In genomic region chr6:30820196-30820595, GRCh38 we compare ENCODE assay signal across 8 cellular contexts.
A peak's percentile ranks its signal among the peaks of the same experiment; 100 is the strongest.
DNase-seq lines count a peak whose midpoint lies in the region; ATAC-seq and TF ChIP-seq lines count a peak whose summit lies in the region.

No MANE protein-coding gene starts in this region.

- no peak overlapping the region for H3K4me2 ChIP-seq in GM23338

- POLR2A ChIA-PET in T-cell (lab: Charles Lee), result no interaction called here

- H3K36me3 Mint-ChIP-seq in T-cell, result peaks cover 18% of the 10 kb centered on the region
- H3K36me3 Mint-ChIP-seq in GM23338 (ENCODE audit: low read depth), result no peaks in the 10 kb centered on the region

- H3K27ac Mint-ChIP-seq in T-cell (peak overlapping the region; percentile 72 to 83), GM23338 (no peak overlapping the region)

- H3K79me2 ChIP-seq in GM23338 (replicated peaks; ENCODE audit: insufficient read depth), result no peaks in the 10 kb centered on the region

- no peak for ATAC-seq in T-cell (replicated peaks in 1 of 4)
- no peak for ATAC-seq in HG02981 (IDR thresholded peaks at IDR 0.05; ENCODE audit: unreplicated experiment)
- ATAC-seq in GM23338, result no peak

- no peaks in the 10 kb centered on the region for H3K27me3 ChIP-seq in GM23338 (ENCODE audit: insufficient read depth)

- H3F3A ChIP-seq in GM23338 (replicated peaks; ENCODE audit: low read depth), result no peaks in the 10 kb centered on the region

- H3K9me2 ChIP-seq in GM23338 (ENCODE audit: insufficient read depth), result no peaks in the 10 kb centered on the region

- H3K27me3 Mint-ChIP-seq in T-cell, result no peaks in the 10 kb centered on the region
- H3K27me3 Mint-ChIP-seq in GM23338 (ENCODE audit: insufficient read depth, low read depth, poor library complexity), result peaks cover 2% of the 10 kb centered on the region

- H3K36me3 ChIP-seq in GM23338 (ENCODE audit: insufficient read depth), result no peaks in the 10 kb centered on the region

- no peaks in the 10 kb centered on the region for H4K20me1 ChIP-seq in GM23338 (replicated peaks; ENCODE audit: insufficient read depth)

- H3K4me1 Mint-ChIP-seq in T-cell (peaks cover 39 to 80% (median 65%) of the 10 kb centered on the region in 3 donors), GM23338 (peaks cover 11% of the 10 kb centered on the region)

- TF ChIP-seq CTCF in foreskin fibroblast (IDR thresholded peaks at IDR 0.05; ENCODE audit: low read depth, low read length) (no peak), retinal pigment epithelial cell (conservative IDR thresholded peaks at IDR 0.05; ENCODE audit: low read depth, low read length) (peak; percentile 29), GM23338 (conservative IDR thresholded peaks at IDR 0.05; ENCODE audit: low read depth in 2 of 2) (no peak)

- H3K4me3 ChIP-seq in foreskin fibroblast (ENCODE audit: low read depth in 1 of 2, low read length in 2 of 2) (no peak overlapping the region), retinal pigment epithelial cell (ENCODE audit: low read length) (no peak overlapping the region), GM23338 (no peak overlapping the region)

- CTCF ChIA-PET in T-cell (lab: Charles Lee), result interaction anchor here (0.6 to 3.5 kb wide), 4 partner anchors 9 to 267 kb away, joined by 3 to 23 read pairs (median 5); no protein-coding TSS in a partner anchor

- H3K4me1 ChIP-seq in GM23338 (ENCODE audit: insufficient read depth), result no peaks in the 10 kb centered on the region

- H3K9me3 Mint-ChIP-seq in T-cell (no peaks in the 10 kb centered on the region), GM23338 (no peaks in the 10 kb centered on the region; the same call in 2 of the 3 replicates)

- peak; percentile 38 for DNase-seq in ELF-1 (ENCODE audit: low read depth, low spot score)
- DNase-seq in T-cell, result no peak
- DNase-seq in foreskin fibroblast, result peak; percentile 76 to 89
- no peak for DNase-seq in retinal pigment epithelial cell (ENCODE audit: low read depth)
- DNase-seq in KG1 (lab: John Stamatoyannopoulos, UW), result no peak
- no peak for DNase-seq in DMS153 (lab: John Stamatoyannopoulos, UW)
- DNase-seq in GM23338 (ENCODE audit: low spot score), result no peak

- no peak overlapping the region for H3K27ac ChIP-seq in GM23338 (ENCODE audit: low read depth)

- H3K4me3 Mint-ChIP-seq in T-cell (no peak overlapping the region), GM23338 (no peak overlapping the region)

- H2AFZ ChIP-seq in GM23338, result no peak overlapping the region

TF ChIP-seq in GM23338, 12 proteins besides CTCF, POLR2A, EP300 and RAD21 (continues in another document):
- TF ChIP-seq, protein P1, sequence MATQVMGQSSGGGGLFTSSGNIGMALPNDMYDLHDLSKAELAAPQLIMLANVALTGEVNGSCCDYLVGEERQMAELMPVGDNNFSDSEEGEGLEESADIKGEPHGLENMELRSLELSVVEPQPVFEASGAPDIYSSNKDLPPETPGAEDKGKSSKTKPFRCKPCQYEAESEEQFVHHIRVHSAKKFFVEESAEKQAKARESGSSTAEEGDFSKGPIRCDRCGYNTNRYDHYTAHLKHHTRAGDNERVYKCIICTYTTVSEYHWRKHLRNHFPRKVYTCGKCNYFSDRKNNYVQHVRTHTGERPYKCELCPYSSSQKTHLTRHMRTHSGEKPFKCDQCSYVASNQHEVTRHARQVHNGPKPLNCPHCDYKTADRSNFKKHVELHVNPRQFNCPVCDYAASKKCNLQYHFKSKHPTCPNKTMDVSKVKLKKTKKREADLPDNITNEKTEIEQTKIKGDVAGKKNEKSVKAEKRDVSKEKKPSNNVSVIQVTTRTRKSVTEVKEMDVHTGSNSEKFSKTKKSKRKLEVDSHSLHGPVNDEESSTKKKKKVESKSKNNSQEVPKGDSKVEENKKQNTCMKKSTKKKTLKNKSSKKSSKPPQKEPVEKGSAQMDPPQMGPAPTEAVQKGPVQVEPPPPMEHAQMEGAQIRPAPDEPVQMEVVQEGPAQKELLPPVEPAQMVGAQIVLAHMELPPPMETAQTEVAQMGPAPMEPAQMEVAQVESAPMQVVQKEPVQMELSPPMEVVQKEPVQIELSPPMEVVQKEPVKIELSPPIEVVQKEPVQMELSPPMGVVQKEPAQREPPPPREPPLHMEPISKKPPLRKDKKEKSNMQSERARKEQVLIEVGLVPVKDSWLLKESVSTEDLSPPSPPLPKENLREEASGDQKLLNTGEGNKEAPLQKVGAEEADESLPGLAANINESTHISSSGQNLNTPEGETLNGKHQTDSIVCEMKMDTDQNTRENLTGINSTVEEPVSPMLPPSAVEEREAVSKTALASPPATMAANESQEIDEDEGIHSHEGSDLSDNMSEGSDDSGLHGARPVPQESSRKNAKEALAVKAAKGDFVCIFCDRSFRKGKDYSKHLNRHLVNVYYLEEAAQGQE (IDR thresholded peaks at IDR 0.05; ENCODE audit: unreplicated experiment), result no peak
- TF ChIP-seq CREB1 (CRISPR knock-in tag; IDR thresholded peaks at IDR 0.05; ENCODE audit: low read depth), result no peak
- TF ChIP-seq EZH2 (IDR thresholded peaks at IDR 0.05; ENCODE audit: low read depth, unreplicated experiment), result no peak
- TF ChIP-seq EZH2phosphoT487 (IDR thresholded peaks at IDR 0.05; ENCODE audit: unreplicated experiment), result no peak
- no peak for TF ChIP-seq JUNB (IDR thresholded peaks at IDR 0.05; ENCODE audit: unreplicated experiment)
- no peak for TF ChIP-seq POLR2AphosphoS5 (IDR thresholded peaks at IDR 0.05; ENCODE audit: low read depth)
- TF ChIP-seq STAT1 (IDR thresholded peaks at IDR 0.05; ENCODE audit: unreplicated experiment), result no peak
- no peak for TF ChIP-seq ZNF114 (CRISPR knock-in tag; IDR thresholded peaks at IDR 0.05)
- no peak for TF ChIP-seq NANOG (IDR thresholded peaks at IDR 0.05; ENCODE audit: borderline replicate concordance)
- TF ChIP-seq ZNF331 (CRISPR knock-in tag; IDR thresholded peaks at IDR 0.05; ENCODE audit: low read depth), result no peak
- TF ChIP-seq ZNF462 (CRISPR knock-in tag; IDR thresholded peaks at IDR 0.05), result no peak

Comparison
In these comparisons a context has a peak if more than half of its experiments do, and no peak if none do; other contexts are left out.
1. DNase-seq: peak in ELF-1 (single experiment) and foreskin fibroblast (2 of 2); none in T-cell (0 of 34), retinal pigment epithelial cell (single experiment), KG1 (single experiment), DMS153 (single experiment) and GM23338 (single experiment).